In the genomic region with DNA sequence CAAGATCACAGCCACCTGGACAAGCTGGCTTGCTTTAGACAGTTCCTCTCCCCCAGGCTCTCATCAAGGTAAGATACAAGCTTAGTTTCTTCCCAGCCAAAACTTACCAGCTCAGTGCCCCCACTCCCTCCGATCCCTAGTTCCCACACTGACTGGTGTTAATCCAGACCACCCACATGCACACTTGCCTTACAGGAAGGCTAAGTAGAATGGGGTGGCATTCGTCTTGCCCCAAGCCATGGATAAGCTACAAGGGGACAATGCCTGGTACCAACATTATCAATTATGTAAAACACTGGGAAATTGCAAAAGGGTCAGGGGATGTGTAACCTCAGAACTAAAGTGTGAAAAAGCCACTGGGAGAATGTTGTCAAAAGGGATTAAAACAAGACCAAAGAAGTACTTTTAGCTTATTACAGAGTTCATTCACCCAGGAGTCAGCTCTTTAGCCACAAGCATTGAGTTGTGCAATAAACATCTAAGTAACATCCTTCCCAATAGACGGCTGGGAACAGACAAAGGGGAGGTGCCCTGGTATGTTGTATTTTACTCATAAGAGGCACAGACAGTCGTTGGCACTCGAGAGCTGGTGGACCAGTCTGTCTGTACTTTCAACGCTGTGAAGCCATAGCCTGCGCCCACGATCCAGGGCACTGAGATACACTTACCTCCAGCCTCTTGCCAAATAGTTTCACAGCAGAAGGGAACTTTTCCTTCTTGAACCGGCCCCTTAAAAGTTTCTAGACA, we compare ENCODE assay signal across 8 cellular contexts. TPM values are rescaled to one million over a fixed set of nuclear protein-coding genes. Genes with fewer than 3 reads are reported as not detected.
DNase-seq lines count a peak whose midpoint lies in the region; ATAC-seq and TF ChIP-seq lines count a peak whose summit lies in the region.

No MANE protein-coding gene starts in this region.

- H3F3A ChIP-seq in neural cell (ENCODE audit: insufficient read depth, low read length, poor library complexity, severe bottlenecking), result peaks cover 3% of the 10 kb centered on the region

- H3K36me3 ChIP-seq in SK-N-MC (ENCODE audit: insufficient read depth, low read length), result peaks cover 58% of the 10 kb centered on the region
- peaks cover 7% of the 10 kb centered on the region for H3K36me3 ChIP-seq in neural cell (ENCODE audit: insufficient read depth, low read length)

- peak overlapping the region; percentile 85 for H3K4me2 ChIP-seq in neural cell (ENCODE audit: low read length)

- H3K4me3 Mint-ChIP-seq in activated CD8-positive, alpha-beta memory T cell treated with anti-CD3 and anti-CD28 coated beads, Interleukin-2, amount 10 ng/mL, durations not matched to agents 7 days and 5 days, result peak overlapping the region; percentile 97

- H3K27ac Mint-ChIP-seq in activated CD8-positive, alpha-beta memory T cell treated with anti-CD3 and anti-CD28 coated beads, Interleukin-2, amount 10 ng/mL, durations not matched to agents 7 days and 5 days, result peak overlapping the region; percentile 68

- no peak overlapping the region for H2AFZ ChIP-seq in neural cell (ENCODE audit: low read depth, low read length)

- no peak for TF ChIP-seq CTCF in neural cell (IDR thresholded peaks at IDR 0.05; ENCODE audit: poor library complexity, severe bottlenecking)

- H3K9me3 ChIP-seq in SK-N-MC (ENCODE audit: low read depth, low read length) (no peaks in the 10 kb centered on the region), neural cell (ENCODE audit: low read length) (no peaks in the 10 kb centered on the region)

- no peak for DNase-seq in activated CD8-positive, alpha-beta memory T cell treated with anti-CD3 and anti-CD28 coated beads, Interleukin-2, amount 10 ng/mL, durations not matched to agents 7 days and 5 days
- DNase-seq in activated CD8-positive, alpha-beta memory T cell treated with anti-CD3 and anti-CD28 coated beads, Interleukin-2, amount 50 U/mL, for 4 hours, result no peak
- DNase-seq in SK-N-MC (ENCODE audit: low read depth, low spot score) (no peak), foreskin melanocyte (no peak), NCI-H1092 (lab: John Stamatoyannopoulos, UW) (no peak)

- TF ChIP-seq RAD21 in neural cell (conservative IDR thresholded peaks at IDR 0.05), result no peak

- H3K4me1 Mint-ChIP-seq in activated CD8-positive, alpha-beta memory T cell treated with anti-CD3 and anti-CD28 coated beads, Interleukin-2, amount 10 ng/mL, durations not matched to agents 7 days and 5 days, result peaks cover 47% of the 10 kb centered on the region

- no peak for TF ChIP-seq EP300 in neural cell (conservative IDR thresholded peaks at IDR 0.05; ENCODE audit: poor library complexity, severe bottlenecking)

- H3K27ac ChIP-seq in SK-N-MC (no peak overlapping the region), neural cell (ENCODE audit: low read length) (peak overlapping the region; percentile 69)

- H4K20me1 ChIP-seq in neural cell (ENCODE audit: insufficient read depth), result no peaks in the 10 kb centered on the region

- CTCF ChIA-PET in activated CD8-positive, alpha-beta memory T cell treated with anti-CD3 and anti-CD28 coated beads, Interleukin-2, amount 10 ng/mL, durations not matched to agents 7 days and 5 days (lab: Charles Lee), result interaction anchor here (1.4 kb wide), 1 partner anchor 11 kb away, joined by 3 read pairs; no protein-coding TSS in a partner anchor

- no peaks in the 10 kb centered on the region for H3K27me3 Mint-ChIP-seq in activated CD8-positive, alpha-beta memory T cell treated with anti-CD3 and anti-CD28 coated beads, Interleukin-2, amount 10 ng/mL, durations not matched to agents 7 days and 5 days

- peaks cover 43% of the 10 kb centered on the region for H3K79me2 ChIP-seq in neural cell (replicated peaks; ENCODE audit: insufficient read depth, low read length)

- peak overlapping the region; percentile 4 for H3K9ac ChIP-seq in SK-N-MC (ENCODE audit: insufficient read length)
- H3K9ac ChIP-seq in neural cell (ENCODE audit: low read length), result peak overlapping the region; percentile 80

- ATAC-seq in activated CD8-positive, alpha-beta memory T cell treated with anti-CD3 and anti-CD28 coated beads, Interleukin-2, amount 10 ng/mL, durations not matched to agents 7 days and 5 days, result no peak
- peak; percentile 78 for ATAC-seq in esophagus mucosa
- ATAC-seq in HG03378 (IDR thresholded peaks at IDR 0.05; ENCODE audit: unreplicated experiment), result no peak

- H3K27me3 ChIP-seq in neural cell (ENCODE audit: insufficient read depth, low read depth, low read length), result no peaks in the 10 kb centered on the region

- H3K4me3 ChIP-seq in SK-N-MC, result peak overlapping the region; percentile 93
- peak overlapping the region; percentile 71 for H3K4me3 ChIP-seq in neural cell (ENCODE audit: low read length)

- peaks cover 39% of the 10 kb centered on the region for H3K36me3 Mint-ChIP-seq in activated CD8-positive, alpha-beta memory T cell treated with anti-CD3 and anti-CD28 coated beads, Interleukin-2, amount 10 ng/mL, durations not matched to agents 7 days and 5 days

- peaks cover 5% of the 10 kb centered on the region for H3K9me3 Mint-ChIP-seq in activated CD8-positive, alpha-beta memory T cell treated with anti-CD3 and anti-CD28 coated beads, Interleukin-2, amount 10 ng/mL, durations not matched to agents 7 days and 5 days (ENCODE audit: low read depth)

- no peaks in the 10 kb centered on the region for H3K9me2 ChIP-seq in neural cell (ENCODE audit: insufficient read depth, low read length)

TF ChIP-seq in neural cell, 6 proteins besides CTCF, POLR2A, EP300 and RAD21:
- TF ChIP-seq MXI1 (conservative IDR thresholded peaks at IDR 0.05; ENCODE audit: poor library complexity, severe bottlenecking) (no peak), SMC3 (conservative IDR thresholded peaks at IDR 0.05; ENCODE audit: poor library complexity) (no peak), EZH2 (IDR thresholded peaks at IDR 0.05; ENCODE audit: borderline replicate concordance, insufficient read depth, low read length, poor library complexity, severe bottlenecking) (no peak), TAF1 (IDR thresholded peaks at IDR 0.05; ENCODE audit: low read depth) (no peak), POLR2AphosphoS5 (IDR thresholded peaks at IDR 0.05) (no peak)
- TF ChIP-seq, protein P1, sequence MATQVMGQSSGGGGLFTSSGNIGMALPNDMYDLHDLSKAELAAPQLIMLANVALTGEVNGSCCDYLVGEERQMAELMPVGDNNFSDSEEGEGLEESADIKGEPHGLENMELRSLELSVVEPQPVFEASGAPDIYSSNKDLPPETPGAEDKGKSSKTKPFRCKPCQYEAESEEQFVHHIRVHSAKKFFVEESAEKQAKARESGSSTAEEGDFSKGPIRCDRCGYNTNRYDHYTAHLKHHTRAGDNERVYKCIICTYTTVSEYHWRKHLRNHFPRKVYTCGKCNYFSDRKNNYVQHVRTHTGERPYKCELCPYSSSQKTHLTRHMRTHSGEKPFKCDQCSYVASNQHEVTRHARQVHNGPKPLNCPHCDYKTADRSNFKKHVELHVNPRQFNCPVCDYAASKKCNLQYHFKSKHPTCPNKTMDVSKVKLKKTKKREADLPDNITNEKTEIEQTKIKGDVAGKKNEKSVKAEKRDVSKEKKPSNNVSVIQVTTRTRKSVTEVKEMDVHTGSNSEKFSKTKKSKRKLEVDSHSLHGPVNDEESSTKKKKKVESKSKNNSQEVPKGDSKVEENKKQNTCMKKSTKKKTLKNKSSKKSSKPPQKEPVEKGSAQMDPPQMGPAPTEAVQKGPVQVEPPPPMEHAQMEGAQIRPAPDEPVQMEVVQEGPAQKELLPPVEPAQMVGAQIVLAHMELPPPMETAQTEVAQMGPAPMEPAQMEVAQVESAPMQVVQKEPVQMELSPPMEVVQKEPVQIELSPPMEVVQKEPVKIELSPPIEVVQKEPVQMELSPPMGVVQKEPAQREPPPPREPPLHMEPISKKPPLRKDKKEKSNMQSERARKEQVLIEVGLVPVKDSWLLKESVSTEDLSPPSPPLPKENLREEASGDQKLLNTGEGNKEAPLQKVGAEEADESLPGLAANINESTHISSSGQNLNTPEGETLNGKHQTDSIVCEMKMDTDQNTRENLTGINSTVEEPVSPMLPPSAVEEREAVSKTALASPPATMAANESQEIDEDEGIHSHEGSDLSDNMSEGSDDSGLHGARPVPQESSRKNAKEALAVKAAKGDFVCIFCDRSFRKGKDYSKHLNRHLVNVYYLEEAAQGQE (IDR thresholded peaks at IDR 0.05; ENCODE audit: borderline replicate concordance), result no peak

RNA-seq across cellular contexts. Expression of a gene that starts 1.1 kb away (rescaled TPM):
- 10 to 100 TPM; 54.7 to 90.5 TPM for total RNA-seq in activated CD8-positive, alpha-beta memory T cell treated with anti-CD3 and anti-CD28 coated beads, Interleukin-2, amount 10 ng/mL, durations not matched to agents 7 days and 5 days
- total RNA-seq in esophagus mucosa, result 130 TPM
- polyA plus RNA-seq in neural cell, result 30.1 and 37.9 TPM in 2 replicates
- 32.2 and 41.4 TPM in 2 replicates for polyA minus RNA-seq in neural cell

RNA-seq across cellular contexts. Expression of a gene that starts 5.9 kb away (rescaled TPM):
- total RNA-seq in activated CD8-positive, alpha-beta memory T cell treated with anti-CD3 and anti-CD28 coated beads, Interleukin-2, amount 10 ng/mL, durations not matched to agents 7 days and 5 days, result 100 to 1,000 TPM in 1 of 2 experiments, 10 to 100 TPM in 1; 97.7 to 134 TPM
- total RNA-seq in esophagus mucosa, result 67.7 TPM
- polyA plus RNA-seq in neural cell, result 66.9 and 76.8 TPM in 2 replicates
- 49.9 and 55.8 TPM in 2 replicates for polyA minus RNA-seq in neural cell
